Comparison of ENCODE assay signal across 15 cellular contexts in the genomic region with DNA sequence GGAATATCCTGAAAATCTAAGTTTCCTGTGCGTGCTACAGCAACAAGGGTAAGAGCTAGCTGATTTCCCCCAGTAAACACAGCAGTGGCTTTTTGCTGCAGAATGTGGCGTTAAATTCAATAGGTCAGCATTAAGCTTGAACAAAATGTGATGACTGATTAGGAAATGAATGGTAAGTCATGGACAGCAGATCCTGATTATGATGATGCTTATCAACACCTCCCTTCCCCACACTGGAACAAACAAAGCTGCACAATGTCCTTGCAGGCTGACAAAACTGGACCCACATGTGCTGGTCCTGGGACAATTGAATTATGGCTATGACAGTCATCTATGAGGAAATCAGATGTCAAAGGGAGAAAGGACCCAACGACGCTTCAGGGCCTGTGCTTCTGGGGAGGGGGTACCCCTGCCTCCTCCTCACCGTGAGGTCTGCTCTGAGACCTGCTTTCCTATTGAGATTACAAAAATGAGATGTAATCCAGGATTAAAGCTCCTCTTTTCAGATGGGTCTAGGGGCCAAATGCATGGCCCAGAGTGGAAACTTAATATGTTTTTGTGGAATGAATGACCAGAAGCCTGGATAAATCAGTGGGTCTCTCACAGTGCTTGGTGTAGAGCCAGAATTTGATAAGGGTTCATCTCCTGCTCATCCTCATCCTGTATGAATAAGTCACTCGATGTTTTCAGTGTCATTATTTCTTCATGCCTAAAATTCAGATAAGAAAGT. TPM values are rescaled to one million over a fixed set of nuclear protein-coding genes. Genes with fewer than 3 reads are reported as not detected.
DNase-seq lines count a peak whose midpoint lies in the region; ATAC-seq and TF ChIP-seq lines count a peak whose summit lies in the region.
"Had no signal": no experiment of that assay in that cellular context is flagged by ENCODE, and none has a peak within 500 bp of the region (broad histone marks: within the 10 kb centered on the region; RNA-seq: fewer than 3 reads in every experiment).

No MANE protein-coding gene starts in this region.

- H3K4ac ChIP-seq in IMR-90 (ENCODE audit: low read depth, low read length) (0 out of 2 replicates have a peak overlapping the region, but pooled peaks have one; percentile 24), trophoblast cell (ENCODE audit: low read depth, low read length) (no peak overlapping the region)

- POLR2A ChIA-PET in IMR-90 (lab: Charles Lee; ENCODE audit: unreplicated experiment) = no interaction called here
- POLR2A ChIA-PET in SK-N-SH (lab: Yijun Ruan, JAX) = no interaction called here

- H2BK20ac ChIP-seq in IMR-90 (ENCODE audit: low read depth, low read length) = no peak overlapping the region

- H4K91ac ChIP-seq in IMR-90 (ENCODE audit: insufficient read depth, low read depth, low read length) = no peak overlapping the region
- H4K91ac ChIP-seq in trophoblast cell (ENCODE audit: low read depth, low read length) = no peak overlapping the region

- H3K4me2 ChIP-seq in IMR-90 (ENCODE audit: low read depth, low read length) (no peak overlapping the region), SK-N-SH (no peak overlapping the region), trophoblast cell (ENCODE audit: low read length) (no peak overlapping the region)

- in situ Hi-C loops in IMR-90 (cut with MboI; ENCODE audit: low sequenced_read_pairs) = loop anchor here (10.0 to 25.0 kb wide), 3 partner anchors 253 to 1505 kb away; partner anchors contain the start of gene CPEB2

- no peaks in the 10 kb centered on the region for H3K9me2 ChIP-seq in SK-N-SH

- H3K36me3 Mint-ChIP-seq in activated T-cell treated with anti-CD3 and anti-CD28 coated beads, Interleukin-2, amount 50 U/mL, for 4 hours (ENCODE audit: insufficient read depth) = no peaks in the 10 kb centered on the region
- H3K36me3 Mint-ChIP-seq: CD4-positive, CD25-positive, alpha-beta regulatory T cell; CD8-positive, alpha-beta memory T cell had no signal

- CTCF ChIA-PET in IMR-90 (lab: Yijun Ruan, JAX) (no interaction called here), SK-N-SH (lab: Yijun Ruan, JAX) (interaction anchor here (0.8 to 1.6 kb wide), 5 partner anchors 9 to 1820 kb away, joined by 3 to 6 read pairs (median 3); no protein-coding TSS in a partner anchor)

- no peak overlapping the region for H4K12ac ChIP-seq in trophoblast cell (ENCODE audit: low read depth, low read length)

- DNase-seq in IMR-90 (no peak), SK-N-SH (peak; percentile 79), dermis microvascular lymphatic vessel endothelial cell (ENCODE audit: low read depth in 2 of 2) (peak; percentile 90), trophoblast cell (no peak), NCI-H1105 (lab: John Stamatoyannopoulos, UW) (no peak), foreskin keratinocyte (no peak)
- DNase-seq in activated T-cell treated with anti-CD3 and anti-CD28 coated beads, Interleukin-2, amount 50 U/mL, for 4 hours = no peak
- DNase-seq: ACHN; BE2C; C1 segment of cervical spinal cord; Caco-2; CD4-positive, CD25-positive, alpha-beta regulatory T cell; CD8-positive, alpha-beta memory T cell; GM23248 had no signal

- H3K14ac ChIP-seq in IMR-90 (replicated peaks; ENCODE audit: low read depth, low read length) (no peak overlapping the region), trophoblast cell (ENCODE audit: low read length) (no peak overlapping the region)

- H3K9me3 Mint-ChIP-seq in activated T-cell treated with anti-CD3 and anti-CD28 coated beads, Interleukin-2, amount 50 U/mL, for 4 hours = no peaks in the 10 kb centered on the region
- H3K9me3 Mint-ChIP-seq: CD8-positive, alpha-beta memory T cell had no signal

- H3K27me3 Mint-ChIP-seq in activated T-cell treated with anti-CD3 and anti-CD28 coated beads, Interleukin-2, amount 50 U/mL, for 4 hours (ENCODE audit: low read depth) = peaks cover 4% of the 10 kb centered on the region
- H3K27me3 Mint-ChIP-seq: CD4-positive, CD25-positive, alpha-beta regulatory T cell had no signal

- ATAC-seq in IMR-90 (ENCODE audit: low read depth) = no peak
- ATAC-seq in foreskin keratinocyte = no peak
- no peak for ATAC-seq in activated T-cell treated with anti-CD3 and anti-CD28 coated beads, Interleukin-2, amount 50 U/mL, for 4 hours

- H3K79me1 ChIP-seq in IMR-90 (ENCODE audit: low read depth in 1 of 2, low read length in 2 of 2) (no peaks in the 10 kb centered on the region), trophoblast cell (ENCODE audit: low read length) (no peaks in the 10 kb centered on the region)

- peak overlapping the region; percentile 49; the same call in 1 of the 3 replicates for H2BK15ac ChIP-seq in IMR-90 (ENCODE audit: low read depth, low read length)

- no peak overlapping the region for H3K4me3 ChIP-seq in IMR-90 (ENCODE audit: insufficient read depth, low read depth, low read length)
- no peak overlapping the region for H3K4me3 ChIP-seq in SK-N-SH (ENCODE audit: low read depth in 2 of 2, low read length in 1 of 2)
- H3K4me3 ChIP-seq in trophoblast cell (ENCODE audit: low read depth, low read length) = no peak overlapping the region
- H3K4me3 ChIP-seq: GM23248, HAP-1 had no signal

- H3K56ac ChIP-seq in IMR-90 (ENCODE audit: extremely low read depth, insufficient read depth, low read length) = no peak overlapping the region

- intact Hi-C loops in IMR-90 (cut with micrococcal nuclease) = loop anchor here (5.0 to 10.0 kb wide), 8 partner anchors 233 to 1195 kb away; no protein-coding TSS in a partner anchor

- no peak overlapping the region for H4K8ac ChIP-seq in IMR-90 (ENCODE audit: low read depth in 2 of 2, low read length in 2 of 2)
- no peak overlapping the region for H4K8ac ChIP-seq in trophoblast cell (ENCODE audit: low read depth, low read length)

- H3K79me2 ChIP-seq in SK-N-SH (ENCODE audit: insufficient read depth) = no peaks in the 10 kb centered on the region
- no peaks in the 10 kb centered on the region for H3K79me2 ChIP-seq in trophoblast cell (ENCODE audit: control insufficient read depth, insufficient read depth, low read length, poor library complexity)

- no peaks in the 10 kb centered on the region for H3K27me3 ChIP-seq in IMR-90 (ENCODE audit: control insufficient read depth, insufficient read depth, low read length)
- H3K27me3 ChIP-seq in SK-N-SH (ENCODE audit: insufficient read depth) = no peaks in the 10 kb centered on the region
- no peaks in the 10 kb centered on the region for H3K27me3 ChIP-seq in trophoblast cell (ENCODE audit: insufficient read depth, low read length)
- H3K27me3 ChIP-seq in foreskin keratinocyte = no peaks in the 10 kb centered on the region
- H3K27me3 ChIP-seq: BE2C had no signal

- H2AK5ac ChIP-seq in IMR-90 (ENCODE audit: low read depth, low read length) = no peak overlapping the region
- H2AK5ac ChIP-seq in trophoblast cell (ENCODE audit: low read length) = no peak overlapping the region

- H4K5ac ChIP-seq in IMR-90 (ENCODE audit: low read depth, low read length) = no peak overlapping the region

- H3K23ac ChIP-seq in IMR-90 (ENCODE audit: low read depth, low read length) = no peak overlapping the region
- no peak overlapping the region for H3K23ac ChIP-seq in trophoblast cell (ENCODE audit: low read length)

- no CpG with 5 or more reads among the region's 6 CpGs for WGBS in IMR-90 (ENCODE audit: extremely low coverage in 2 of 2, insufficient read length in 1 of 2), 2 experiments
- 47% methylated on average over 6 of the region's 6 CpGs for WGBS in SK-N-SH (ENCODE audit: low lambda C conversion rate)
- WGBS in trophoblast cell (ENCODE audit: extremely low coverage, insufficient coverage, insufficient read length) = no CpG with 5 or more reads among the region's 6 CpGs

- BruUV-seq in IMR-90 (replicated peaks; lab: Mats Ljungman, UMichigan) = no TSS peak

- H2BK120ac ChIP-seq in IMR-90 (ENCODE audit: low read depth, low read length) (peak overlapping the region; percentile 26; the same call in 1 of the 2 replicates), trophoblast cell (ENCODE audit: insufficient read depth, low read length, poor library complexity) (no peak overlapping the region)

- no peak overlapping the region for H2BK5ac ChIP-seq in IMR-90 (ENCODE audit: low read depth, low read length, poor library complexity, severe bottlenecking)
- no peak overlapping the region for H2BK5ac ChIP-seq in trophoblast cell (ENCODE audit: low read depth, low read length, poor library complexity)

- 0 out of 2 replicates have a peak, but pooled peaks cover 2% of the 10 kb centered on the region for H3K9me1 ChIP-seq in IMR-90 (ENCODE audit: insufficient read depth, low read length)

- peaks cover 11% of the 10 kb centered on the region for H3K4me1 Mint-ChIP-seq in activated T-cell treated with anti-CD3 and anti-CD28 coated beads, Interleukin-2, amount 50 U/mL, for 4 hours (ENCODE audit: low read depth)

- H2AK9ac ChIP-seq in IMR-90 (replicated peaks; ENCODE audit: low read depth, low read length, poor library complexity) = no peak overlapping the region

- H3K4me1 ChIP-seq in IMR-90 (ENCODE audit: control insufficient read depth, insufficient read depth, low read length) (peaks cover 2% of the 10 kb centered on the region; the same call in 1 of the 2 replicates), SK-N-SH (ENCODE audit: control insufficient read depth in 1 of 2, insufficient read depth in 2 of 2, low read depth in 1 of 2, low read length in 1 of 2) (peaks cover 0 to 10% of the 10 kb centered on the region in 2 experiments; a peak in 2 of 4 replicates), trophoblast cell (ENCODE audit: control insufficient read depth in 1 of 2, insufficient read depth in 2 of 2, low read length in 2 of 2) (no peaks in the 10 kb centered on the region), foreskin keratinocyte (no peaks in the 10 kb centered on the region)
- H3K4me1 ChIP-seq: BE2C, Caco-2, HAP-1 had no signal

- H3K18ac ChIP-seq in IMR-90 (ENCODE audit: low read depth, low read length) (no peak overlapping the region), trophoblast cell (ENCODE audit: low read length) (no peak overlapping the region)

- no peaks in the 10 kb centered on the region for H3K36me3 ChIP-seq in IMR-90 (ENCODE audit: control insufficient read depth, insufficient read depth, low read length)
- no peaks in the 10 kb centered on the region for H3K36me3 ChIP-seq in SK-N-SH (replicated peaks in 1 of 2; ENCODE audit: control insufficient read depth in 1 of 2, insufficient read depth in 2 of 2, low read length in 1 of 2)
- H3K36me3 ChIP-seq in trophoblast cell (ENCODE audit: control insufficient read depth in 1 of 2, insufficient read depth in 2 of 2, low read length in 2 of 2) = no peaks in the 10 kb centered on the region
- H3K36me3 ChIP-seq: BE2C, HAP-1 had no signal

- H3K9me3 ChIP-seq in IMR-90 (ENCODE audit: control insufficient read depth, insufficient read depth, low read length) (no peaks in the 10 kb centered on the region), SK-N-SH (no peaks in the 10 kb centered on the region), trophoblast cell (ENCODE audit: insufficient read depth, low read depth, low read length) (no peaks in the 10 kb centered on the region)
- H3K9me3 ChIP-seq: BE2C, Caco-2, HAP-1 had no signal

- TF ChIP-seq RAD21 in IMR-90 (IDR thresholded peaks at IDR 0.05; ENCODE audit: low read length) = no peak
- peak; percentile 24 for TF ChIP-seq RAD21 in SK-N-SH (IDR thresholded peaks at IDR 0.05; ENCODE audit: low read length)

- dilution Hi-C loops in IMR-90 (cut with HindIII; ENCODE audit: low sequenced_read_pairs, unreplicated experiment) = no loop called here

- no peaks in the 10 kb centered on the region for H3F3A ChIP-seq in SK-N-SH (replicated peaks; ENCODE audit: insufficient read depth)

- no peaks in the 10 kb centered on the region for H4K20me1 ChIP-seq in IMR-90 (ENCODE audit: insufficient read depth, low read length)
- H4K20me1 ChIP-seq in SK-N-SH (ENCODE audit: insufficient read depth) = no peaks in the 10 kb centered on the region

- H2AFZ ChIP-seq in IMR-90 (replicated peaks; ENCODE audit: low read length, poor library complexity) (peak overlapping the region; percentile 34), SK-N-SH (ENCODE audit: low read depth) (no peak overlapping the region), trophoblast cell (ENCODE audit: insufficient read depth, low read length, poor library complexity) (no peak overlapping the region)
- H2AFZ ChIP-seq: GM23248 had no signal

- peak in 1 of 2 experiments; percentile 97; a peak in 2 of 4 replicates for TF ChIP-seq EP300 in SK-N-SH (IDR thresholded peaks at IDR 0.05; ENCODE audit: borderline replicate concordance in 1 of 2, low read depth in 1 of 2, low read length in 1 of 2)

- H3K4me3 Mint-ChIP-seq in activated T-cell treated with anti-CD3 and anti-CD28 coated beads, Interleukin-2, amount 50 U/mL, for 4 hours = no peak overlapping the region
- H3K4me3 Mint-ChIP-seq: CD4-positive, CD25-positive, alpha-beta regulatory T cell; CD8-positive, alpha-beta memory T cell had no signal

- no peak overlapping the region for H2BK12ac ChIP-seq in trophoblast cell (ENCODE audit: low read length)

- no peak for TF ChIP-seq POLR2A in IMR-90 (IDR thresholded peaks at IDR 0.05; ENCODE audit: low read depth, low read length)

- no peak overlapping the region for H3K27ac ChIP-seq in IMR-90 (ENCODE audit: insufficient read depth, low read length)
- peak overlapping the region in 1 of 2 experiments; percentile 81; a peak in 2 of 4 replicates for H3K27ac ChIP-seq in SK-N-SH (ENCODE audit: low read depth in 2 of 2, low read length in 1 of 2)
- no peak overlapping the region for H3K27ac ChIP-seq in trophoblast cell (ENCODE audit: low read depth, low read length)
- no peak overlapping the region for H3K27ac ChIP-seq in foreskin keratinocyte
- H3K27ac ChIP-seq: GM23248 had no signal

- TF ChIP-seq CTCF in IMR-90 (conservative IDR thresholded peaks at IDR 0.05; ENCODE audit: low read depth, low read length) = no peak
- TF ChIP-seq CTCF in SK-N-SH (IDR thresholded peaks at IDR 0.05) = no peak
- no peak for TF ChIP-seq CTCF in foreskin keratinocyte (conservative IDR thresholded peaks at IDR 0.05)

- H3K9ac ChIP-seq in IMR-90 (ENCODE audit: low read depth, low read length) (no peak overlapping the region), SK-N-SH (no peak overlapping the region), trophoblast cell (ENCODE audit: low read length) (peak overlapping the region; percentile 26)
- H3K9ac ChIP-seq: GM23248 had no signal

RNA-seq across cellular contexts. Expression of gene BOD1L1, which starts 32.0 kb away (rescaled TPM):
- total RNA-seq in IMR-90 (2012; rRNA removed) (26.9 and 34.4 TPM in 2 replicates), dermis microvascular lymphatic vessel endothelial cell (17.8 and 21.5 TPM in 2 replicates), foreskin keratinocyte (29.2 and 30.2 TPM in 2 replicates)
- polyA plus RNA-seq in IMR-90 (2012; rRNA removed) (11.0 and 13.5 TPM in 2 replicates), SK-N-SH (2012; rRNA removed) (12.5 and 14.4 TPM in 2 replicates), foreskin keratinocyte (5.8 and 6.6 TPM in 2 replicates)
- polyA plus RNA-seq in IMR-90 (2012; cell fraction: cytosol; rRNA removed) = 2.2 and 2.6 TPM in 2 replicates
- polyA plus RNA-seq in IMR-90 (2012; cell fraction: nucleus; rRNA removed; ENCODE audit: low replicate concordance) = 3.8 and 36.0 TPM in 2 replicates
- 14.3 and 15.5 TPM in 2 replicates for polyA plus RNA-seq in SK-N-SH (2012; cell fraction: cytosol; rRNA removed)
- 12.5 and 33.1 TPM in 2 replicates for polyA plus RNA-seq in SK-N-SH (2012; cell fraction: nucleus; rRNA removed)
- polyA plus RNA-seq in trophoblast cell (2013) = 21.7 and 23.3 TPM in 2 replicates
- total RNA-seq in activated T-cell treated with anti-CD3 and anti-CD28 coated beads, Interleukin-2, amount 50 U/mL, for 4 hours = 10 to 100 TPM; 28.7 to 34.1 (median 32.5) TPM

Comparison
In these comparisons a context has a peak if more than half of its experiments do, and no peak if none do; other contexts are left out.
1. DNase-seq: peak in SK-N-SH (single experiment) and dermis microvascular lymphatic vessel endothelial cell (2 of 2); none in IMR-90 (single experiment), trophoblast cell (0 of 2), NCI-H1105 (single experiment), foreskin keratinocyte (0 of 2) and activated T-cell treated with anti-CD3 and anti-CD28 coated beads, Interleukin-2, amount 50 U/mL, for 4 hours (single experiment).